1 cellular context compared by ENCODE assay signal in the genomic region with DNA sequence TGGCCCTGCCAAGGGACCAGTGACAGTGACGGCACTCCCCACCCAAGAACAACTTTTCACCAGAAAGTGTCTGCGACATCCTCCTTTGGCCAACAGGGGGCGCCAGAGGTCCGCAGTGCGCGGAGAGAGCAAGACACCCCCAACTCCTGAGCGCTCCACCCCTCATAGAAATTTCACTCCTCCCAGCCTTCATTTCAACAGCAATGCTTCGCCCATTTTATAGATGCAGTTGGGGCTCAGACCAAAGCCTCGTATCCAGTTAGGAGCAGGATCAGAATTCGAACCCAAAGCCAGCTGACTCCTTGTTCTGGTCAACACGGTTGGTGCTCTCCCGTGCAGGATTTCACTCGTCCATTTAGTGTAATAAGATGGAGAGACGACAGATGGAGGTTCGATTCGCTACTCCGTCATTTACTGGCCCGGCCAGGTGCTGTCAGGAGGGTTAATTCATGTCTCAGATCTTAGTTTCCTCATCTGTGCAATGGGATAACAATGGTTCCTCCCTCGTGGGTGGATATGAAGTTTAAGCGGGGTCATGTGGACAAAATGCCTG.
A peak's percentile ranks its signal among the peaks of the same experiment; 100 is the strongest.
TF ChIP-seq lines count a peak whose summit lies in the region.

No MANE protein-coding gene starts in this region.

TF ChIP-seq in IMR-90, 13 proteins besides CTCF, POLR2A, EP300 and RAD21:
- peak; percentile 89 for TF ChIP-seq SMC3 (IDR thresholded peaks at IDR 0.05; ENCODE audit: low read depth, low read length)
- no peak for TF ChIP-seq RCOR1 (IDR thresholded peaks at IDR 0.05; ENCODE audit: insufficient replicate concordance, low read length)
- TF ChIP-seq MAZ (IDR thresholded peaks at IDR 0.05; ENCODE audit: borderline replicate concordance, low read depth, low read length): peak; percentile 81
